8 cellular contexts compared by ENCODE assay signal in the genomic region with DNA sequence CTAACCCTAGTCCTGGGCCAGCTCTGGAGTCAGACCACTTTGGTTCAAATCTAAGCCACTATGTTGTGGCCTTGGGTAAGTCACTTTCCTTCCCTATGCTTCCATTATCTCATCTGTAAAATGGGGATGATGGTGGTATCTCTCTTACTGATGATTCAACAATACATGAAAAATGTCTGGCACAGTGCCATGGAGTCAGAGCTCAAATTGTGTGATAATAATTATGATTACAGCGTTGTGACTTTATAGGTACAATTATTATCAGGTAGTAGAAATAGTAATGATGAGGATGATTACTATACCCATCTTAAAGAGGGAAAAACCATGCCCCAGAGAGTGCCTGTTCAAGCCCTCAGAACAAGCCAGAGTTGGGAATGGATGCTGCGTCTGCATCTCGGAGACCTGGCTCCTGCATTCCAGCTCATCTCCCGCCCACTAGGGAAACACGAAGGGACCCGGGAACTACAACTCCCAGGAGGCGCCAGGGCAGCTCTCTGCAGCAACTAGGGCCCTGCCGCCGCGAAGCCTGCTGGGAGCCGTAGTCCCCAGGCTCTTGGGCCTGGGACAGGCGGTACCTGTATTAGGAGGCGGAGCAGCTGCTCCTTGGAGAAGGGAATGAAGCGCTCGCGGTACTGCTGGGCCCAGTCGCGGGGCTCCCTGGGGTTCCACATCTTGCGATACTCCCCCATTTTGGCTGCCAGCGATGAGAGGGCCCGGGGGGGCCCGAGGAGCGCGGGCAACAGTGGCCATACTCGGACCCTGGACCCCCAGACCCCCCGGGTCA. TPM values are rescaled to one million over a fixed set of nuclear protein-coding genes. Genes with fewer than 3 reads are reported as not detected.
A peak's percentile ranks its signal among the peaks of the same experiment; 100 is the strongest.
DNase-seq lines count a peak whose midpoint lies in the region; ATAC-seq, FAIRE-seq and TF ChIP-seq lines count a peak whose summit lies in the region.

No MANE protein-coding gene starts in this region.

- no peak for TF ChIP-seq CTCF in ascending aorta (IDR thresholded peaks at IDR 0.05)
- no peak for TF ChIP-seq CTCF in right atrium auricular region (IDR thresholded peaks at IDR 0.05)
- peak in 2 of 4 experiments; percentile 39 to 54 for TF ChIP-seq CTCF in prostate gland (IDR thresholded peaks at IDR 0.05)

- H3K4me1 ChIP-seq in ascending aorta (peaks cover 0 to 4% of the 10 kb centered on the region in 2 donors), right atrium auricular region (peaks cover 0 to 6% of the 10 kb centered on the region in 2 donors), prostate gland (replicated peaks) (peaks cover 3% of the 10 kb centered on the region), urinary bladder (ENCODE audit: insufficient read depth) (no peaks in the 10 kb centered on the region)

- H3K9me3 ChIP-seq in ascending aorta (no peaks in the 10 kb centered on the region), right atrium auricular region (no peaks in the 10 kb centered on the region), prostate gland (no peaks in the 10 kb centered on the region)

- peak overlapping the region; percentile 72 to 81 for H3K27ac ChIP-seq in ascending aorta
- peak overlapping the region; percentile 98 to 99 for H3K27ac ChIP-seq in right atrium auricular region
- H3K27ac ChIP-seq in prostate gland = peak overlapping the region; percentile 90 to 92
- H3K27ac ChIP-seq in urinary bladder (ENCODE audit: low read depth) = peak overlapping the region; percentile 92

- peak; percentile 38 for FAIRE-seq in GM12892 (lab: Jason Lieb, UNC)

- no peak for TF ChIP-seq POLR2A in GM12892 (IDR thresholded peaks at IDR 0.05; ENCODE audit: low read depth, low read length)
- TF ChIP-seq POLR2A in prostate gland (IDR thresholded peaks at IDR 0.05) = peak; percentile 42

- WGBS in prostate gland = 5% methylated on average over 18 of the region's 26 CpGs
- 4% methylated on average over 26 of the region's 26 CpGs for WGBS in urinary bladder

- H3K4me3 ChIP-seq in ascending aorta (peak overlapping the region; percentile 61 to 65), right atrium auricular region (peak overlapping the region; percentile 50 to 74), prostate gland (peak overlapping the region; percentile 40 to 43), urinary bladder (ENCODE audit: low read depth, low read length) (peak overlapping the region; percentile 54)

- intact Hi-C loops in ascending aorta (cut with DNase I) (loop anchor here (1.0 to 10.0 kb wide), 4 partner anchors 28 to 352 kb away; a partner anchor contains a TSS), prostate gland (cut with DNase I) (loop anchor here (2.0 kb wide), 1 partner anchor 30 kb away; no protein-coding TSS in a partner anchor)

- DNase-seq in GM12892 (ENCODE audit: insufficient read length) (peak; percentile 85), NCI-H187 (lab: John Stamatoyannopoulos, UW) (peak; percentile 95 to 98), T-helper 22 cell (ENCODE audit: low read depth) (peak; percentile 84), ascending aorta (ENCODE audit: low spot score in 2 of 2) (peak; percentile 86 to 97), right atrium auricular region (ENCODE audit: low spot score) (peak; percentile 91), prostate gland (ENCODE audit: low spot score) (peak; percentile 96)

- ATAC-seq in HG02885 (IDR thresholded peaks at IDR 0.05; ENCODE audit: poor library complexity, unreplicated experiment) = peak; percentile 57

- H3K27me3 ChIP-seq in ascending aorta = no peaks in the 10 kb centered on the region
- no peaks in the 10 kb centered on the region for H3K27me3 ChIP-seq in right atrium auricular region
- no peaks in the 10 kb centered on the region for H3K27me3 ChIP-seq in prostate gland (replicated peaks; ENCODE audit: insufficient read depth)

- no peaks in the 10 kb centered on the region for H3K36me3 ChIP-seq in ascending aorta
- no peaks in the 10 kb centered on the region for H3K36me3 ChIP-seq in right atrium auricular region
- no peaks in the 10 kb centered on the region for H3K36me3 ChIP-seq in prostate gland
- no peaks in the 10 kb centered on the region for H3K36me3 ChIP-seq in urinary bladder (ENCODE audit: insufficient read depth)

RNA-seq across cellular contexts. Expression of a gene that starts 0.8 kb away (rescaled TPM):
- polyA plus RNA-seq in GM12892 (2012; ENCODE audit: missing spikeins) = 7.5 TPM
- total RNA-seq in ascending aorta = 25.3 TPM
- 10 to 100 TPM; 20.4 to 43.8 TPM for total RNA-seq in right atrium auricular region
- 10 to 100 TPM in 1 of 2 donors, 1 to 10 TPM in 1; 4.6 to 14.9 TPM for total RNA-seq in prostate gland
- total RNA-seq in urinary bladder = 4.3 TPM
- 10.2 TPM for polyA plus RNA-seq in urinary bladder

RNA-seq across cellular contexts. Expression of a gene that starts 1.3 kb away (rescaled TPM):
- polyA plus RNA-seq in GM12892 (2012; ENCODE audit: missing spikeins) = not detected
- total RNA-seq in ascending aorta = not detected
- not detected for total RNA-seq in right atrium auricular region
- 1 to 10 TPM in 1 of 2 donors, not detected in 1; 2.8 TPM for total RNA-seq in prostate gland
- not detected for total RNA-seq in urinary bladder
- not detected for polyA plus RNA-seq in urinary bladder

RNA-seq across cellular contexts. Expression of a gene that starts 28.4 kb away (rescaled TPM):
- 31.9 TPM for polyA plus RNA-seq in GM12892 (2012; ENCODE audit: missing spikeins)
- 183 TPM for total RNA-seq in ascending aorta
- 10 to 100 TPM; 74.1 to 82.0 TPM for total RNA-seq in right atrium auricular region
- total RNA-seq in prostate gland = 100 to 1,000 TPM; 153 to 179 TPM
- 68.7 TPM for total RNA-seq in urinary bladder
- polyA plus RNA-seq in urinary bladder = 144 TPM

RNA-seq across cellular contexts. Expression of a gene that starts 30.6 kb away (rescaled TPM):
- polyA plus RNA-seq in GM12892 (2012; ENCODE audit: missing spikeins) = 0.08 TPM
- 0.64 TPM for total RNA-seq in ascending aorta
- total RNA-seq in right atrium auricular region = under 1 TPM; 0.31 to 0.33 TPM
- total RNA-seq in prostate gland = 1 to 10 TPM in 1 of 2 donors, under 1 TPM in 1; 0.73 to 1.8 TPM
- 1.9 TPM for total RNA-seq in urinary bladder
- 0.30 TPM for polyA plus RNA-seq in urinary bladder

RNA-seq across cellular contexts. Expression of a gene that starts 37.6 kb away (rescaled TPM):
- polyA plus RNA-seq in GM12892 (2012; ENCODE audit: missing spikeins) = 63.2 TPM
- 18.2 TPM for total RNA-seq in ascending aorta
- total RNA-seq in right atrium auricular region = 10 to 100 TPM; 16.9 to 95.9 TPM
- 10 to 100 TPM in 1 of 2 donors, 1 to 10 TPM in 1; 5.9 to 38.6 TPM for total RNA-seq in prostate gland
- 81.3 TPM for total RNA-seq in urinary bladder
- 159 TPM for polyA plus RNA-seq in urinary bladder

Comparison
In these comparisons a context has a peak if more than half of its experiments do, and no peak if none do; other contexts are left out.
1. Peak in every context shown above with its lines: DNase-seq, ATAC-seq, H3K4me3 ChIP-seq and H3K27ac ChIP-seq.